Comparison of ENCODE assay signal across 12 cellular contexts in the genomic region with DNA sequence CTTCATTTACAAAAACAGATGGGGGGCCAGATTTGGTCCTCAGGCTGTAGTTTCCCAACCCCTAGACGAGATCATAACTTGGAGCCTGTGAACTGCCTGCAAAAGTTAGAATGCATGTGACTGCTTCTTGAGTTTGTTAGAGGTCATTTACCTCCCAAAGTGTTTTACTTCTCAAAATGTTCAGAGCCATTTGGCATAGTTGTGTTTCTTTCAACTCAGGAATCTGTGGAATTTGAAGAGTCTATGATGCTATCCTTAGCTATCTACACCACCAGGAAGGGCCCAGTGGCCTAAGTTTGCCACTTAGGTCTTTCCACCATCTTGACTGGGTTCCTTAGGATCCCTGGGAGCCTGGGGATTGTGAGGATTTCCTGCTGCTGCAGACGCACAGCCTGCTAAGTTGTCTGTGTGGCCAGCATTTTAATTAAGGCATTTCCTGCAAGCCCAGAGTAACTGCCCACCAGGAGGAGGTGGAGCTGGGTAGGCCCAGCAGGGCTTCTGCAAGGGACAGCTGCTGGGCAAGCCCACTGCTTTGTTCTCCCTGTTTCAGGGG. TPM values are rescaled to one million over a fixed set of nuclear protein-coding genes. Genes with fewer than 3 reads are reported as not detected.
DNase-seq lines count a peak whose midpoint lies in the region; TF ChIP-seq lines count a peak whose summit lies in the region.
"Had no signal": no experiment of that assay in that cellular context is flagged by ENCODE, and none has a peak within 500 bp of the region (broad histone marks: within the 10 kb centered on the region; RNA-seq: fewer than 3 reads in every experiment).

No MANE protein-coding gene starts in this region.

- H3K36me3 ChIP-seq in fibroblast of lung (ENCODE audit: control insufficient read depth, insufficient read depth, low read length) (peaks cover 38% of the 10 kb centered on the region), osteoblast (ENCODE audit: insufficient read depth, low read length) (peaks cover 85% of the 10 kb centered on the region)

- H3K4me1 ChIP-seq in fibroblast of lung (ENCODE audit: control insufficient read depth, extremely low read depth, insufficient read depth, low read length) (peaks cover 11% of the 10 kb centered on the region), osteoblast (ENCODE audit: insufficient read depth, low read length) (peaks cover 29% of the 10 kb centered on the region)

- H3K4me2 ChIP-seq in fibroblast of lung (ENCODE audit: extremely low read depth, insufficient read depth, low read length) (no peak overlapping the region), osteoblast (ENCODE audit: insufficient read depth, low read length) (no peak overlapping the region)

- H3K9me3 ChIP-seq in fibroblast of lung (ENCODE audit: control insufficient read depth, insufficient read depth, low read depth, low read length) (no peaks in the 10 kb centered on the region), osteoblast (ENCODE audit: low read depth, low read length) (no peaks in the 10 kb centered on the region)
- H3K9me3 ChIP-seq: Caco-2 had no signal

- H2AFZ ChIP-seq in fibroblast of lung (ENCODE audit: low read length) (no peak overlapping the region), osteoblast (ENCODE audit: low read length) (no peak overlapping the region)

- peaks cover 18% of the 10 kb centered on the region for H3K36me3 Mint-ChIP-seq in Calu3 (ENCODE audit: insufficient read depth, unreplicated experiment)

- H3K79me2 ChIP-seq in fibroblast of lung (ENCODE audit: control insufficient read depth, insufficient read depth, low read length) (peaks cover 2% of the 10 kb centered on the region), osteoblast (ENCODE audit: insufficient read depth, low read length) (peaks cover 13% of the 10 kb centered on the region)

- H3K27ac Mint-ChIP-seq in Calu3 (ENCODE audit: unreplicated experiment), result no peak overlapping the region
- H3K27ac Mint-ChIP-seq: activated T-helper 1 cell treated with anti-CD3 and anti-CD28 coated beads, Interleukin-12 subunit alpha, Interleukin-12 subunit beta, Interleukin-2, Interleukin-4 antibody, amounts not matched to agents 30 ng/mL and 10 ng/mL and 1 ng/mL, durations not matched to agents 14 hours and 24 hours and 36 hours had no signal

- no peak overlapping the region for H3K4me3 Mint-ChIP-seq in Calu3 (ENCODE audit: low read depth, unreplicated experiment)
- H3K4me3 Mint-ChIP-seq: activated T-helper 1 cell treated with anti-CD3 and anti-CD28 coated beads, Interleukin-12 subunit alpha, Interleukin-12 subunit beta, Interleukin-2, Interleukin-4 antibody, amounts not matched to agents 30 ng/mL and 10 ng/mL and 1 ng/mL, durations not matched to agents 14 hours and 24 hours and 36 hours had no signal

- H3K4me3 ChIP-seq in fibroblast of lung (replicated peaks in 1 of 4; ENCODE audit: control extremely low read depth in 1 of 4, insufficient read depth in 1 of 4, low read depth in 3 of 4, low read length in 4 of 4) (no peak overlapping the region), osteoblast (ENCODE audit: insufficient read depth, low read length) (no peak overlapping the region)

- DNase-seq in ELF-1 (ENCODE audit: low read depth, low spot score) (peak; percentile 86), RPMI7951 (ENCODE audit: low read depth) (peak; percentile 52), fibroblast of lung (ENCODE audit: low read depth in 2 of 2) (peak in 1 of 2 donors; percentile 89), osteoblast (ENCODE audit: insufficient read length, low spot score, missing footprints) (peak; percentile 67), G401 (ENCODE audit: low spot score) (no peak), NCI-H1048 (lab: John Stamatoyannopoulos, UW) (no peak), GM20000 (ENCODE audit: low spot score) (no peak), Calu3 (no peak)
- DNase-seq: Caco-2, kidney, NCI-H1092 treated with DMSO at 0.1 percent for 48 hours had no signal

- peak overlapping the region; percentile 60 for H3K27ac ChIP-seq in fibroblast of lung (ENCODE audit: insufficient read depth, low read length)
- H3K27ac ChIP-seq in osteoblast (ENCODE audit: low read depth, low read length), result peak overlapping the region; percentile 92

- H4K20me1 ChIP-seq in fibroblast of lung (ENCODE audit: control insufficient read depth, extremely low read depth, insufficient read depth, low read length) (no peaks in the 10 kb centered on the region), osteoblast (ENCODE audit: insufficient read depth, low read length) (no peaks in the 10 kb centered on the region)

- no TSS peak for BruUV-seq in Calu3 (replicated peaks; lab: Mats Ljungman, UMichigan)

- no peaks in the 10 kb centered on the region for H3K4me1 Mint-ChIP-seq in Calu3 (ENCODE audit: low read depth, unreplicated experiment)

- H3K9me3 Mint-ChIP-seq in Calu3 (ENCODE audit: low read depth, unreplicated experiment), result no peaks in the 10 kb centered on the region
- H3K9me3 Mint-ChIP-seq: activated T-helper 1 cell treated with anti-CD3 and anti-CD28 coated beads, Interleukin-12 subunit alpha, Interleukin-12 subunit beta, Interleukin-2, Interleukin-4 antibody, amounts not matched to agents 30 ng/mL and 10 ng/mL and 1 ng/mL, durations not matched to agents 14 hours and 24 hours and 36 hours had no signal

- CTCF ChIA-PET in Calu3 (lab: Charles Lee), result no interaction called here

- no peak overlapping the region for H3K9ac ChIP-seq in fibroblast of lung (ENCODE audit: insufficient read depth, low read length)

- TF ChIP-seq CTCF in fibroblast of lung (conservative IDR thresholded peaks at IDR 0.05 in 1 of 2, IDR thresholded peaks at IDR 0.05 in 1 of 2; ENCODE audit: low read depth in 1 of 2, low read length in 2 of 2) (no peak), osteoblast (IDR thresholded peaks at IDR 0.05; ENCODE audit: extremely low read depth, low read depth, low read length) (no peak), GM20000 (IDR thresholded peaks at IDR 0.05; ENCODE audit: extremely low read depth, missing control alignments) (no peak), Calu3 (IDR thresholded peaks at IDR 0.05; ENCODE audit: unreplicated experiment) (no peak)

- no peaks in the 10 kb centered on the region for H3K27me3 Mint-ChIP-seq in Calu3 (ENCODE audit: unreplicated experiment)

- H3K27me3 ChIP-seq in fibroblast of lung (ENCODE audit: control insufficient read depth, insufficient read depth, low read length) (no peaks in the 10 kb centered on the region), osteoblast (ENCODE audit: insufficient read depth, low read length) (no peaks in the 10 kb centered on the region)

- in situ Hi-C loops in G401 (cut with HindIII; ENCODE audit: low sequenced_read_pairs), result no loop called here

- intact Hi-C loops in Calu3 (cut with micrococcal nuclease; ENCODE audit: unreplicated experiment), result no loop called here

RNA-seq across cellular contexts. Expression of a gene that starts 53.1 kb away (rescaled TPM):
- total RNA-seq in RPMI7951 (2014; rRNA removed; shearing (Covaris generic)), result 97.7 and 116 TPM in 2 replicates
- 117 and 151 TPM in 2 replicates for total RNA-seq in fibroblast of lung
- polyA plus RNA-seq in fibroblast of lung, result 214 and 216 TPM in 2 replicates
- 173 and 186 TPM in 2 replicates for polyA plus RNA-seq in fibroblast of lung (2012)
- polyA minus RNA-seq in fibroblast of lung (ENCODE audit: low replicate concordance), result 322 and 501 TPM in 2 replicates
- total RNA-seq in osteoblast, result 229 and 243 TPM in 2 replicates
- total RNA-seq in G401 (2014; rRNA removed; shearing (Covaris generic)), result 151 and 180 TPM in 2 replicates
- total RNA-seq in Calu3 (2022), result 102 and 136 TPM in 2 replicates

Comparison
In these comparisons a context has a peak if more than half of its experiments do, and no peak if none do; other contexts are left out.
1. DNase-seq: peak in ELF-1 (single experiment), RPMI7951 (single experiment) and osteoblast (single experiment); none in G401 (single experiment), NCI-H1048 (single experiment), GM20000 (single experiment) and Calu3 (single experiment).